ENCODE assay signal across 28 cellular contexts in genomic region chr6:78538002-78538401, GRCh38.
A peak's percentile ranks its signal among the peaks of the same experiment; 100 is the strongest.
DNase-seq lines count a peak whose midpoint lies in the region; ATAC-seq and TF ChIP-seq lines count a peak whose summit lies in the region.
"Had no signal": no experiment of that assay in that cellular context is flagged by ENCODE, and none has a peak within 500 bp of the region (broad histone marks: within the 10 kb centered on the region; RNA-seq: fewer than 3 reads in every experiment).

No MANE protein-coding gene starts in this region.

- TF ChIP-seq CTCF in brain microvascular endothelial cell (IDR thresholded peaks at IDR 0.05; ENCODE audit: low read depth, low read length, missing control alignments) = no peak
- TF ChIP-seq CTCF in foreskin keratinocyte (conservative IDR thresholded peaks at IDR 0.05) = no peak

- in situ Hi-C loops in brain microvascular endothelial cell (cut with HindIII; ENCODE audit: low pct_ligation_motif_present, low sequenced_read_pairs) = no loop called here

- H3K4me3 ChIP-seq in brain microvascular endothelial cell (ENCODE audit: low read depth, low read length) = no peak overlapping the region
- H3K4me3 ChIP-seq: body of pancreas, gastrocnemius medialis, hepatocyte, upper lobe of right lung had no signal

- peaks cover 12% of the 10 kb centered on the region for H3K4me1 ChIP-seq in foreskin keratinocyte
- H3K4me1 ChIP-seq: BE2C, body of pancreas, gastrocnemius medialis, upper lobe of right lung had no signal

- ATAC-seq in foreskin keratinocyte = peak; percentile 99
- ATAC-seq in GM18907 (IDR thresholded peaks at IDR 0.05; ENCODE audit: unreplicated experiment) = no peak
- ATAC-seq in HG03095 (IDR thresholded peaks at IDR 0.05; ENCODE audit: unreplicated experiment) = no peak
- ATAC-seq: activated T-cell treated with anti-CD3 and anti-CD28 coated beads, Interleukin-2, amount 50 U/mL, for 4 hours; body of pancreas; gastrocnemius medialis; HepG2; left lobe of liver; sciatic nerve; stimulated activated effector memory CD8-positive, alpha-beta T cell treated with anti-CD3 and anti-CD28 coated beads, Interleukin-12 subunit alpha, Interleukin-12 subunit beta, amount 100 ng/mL, for 72 hours; upper lobe of right lung had no signal

- H3K27ac ChIP-seq in brain microvascular endothelial cell (peak overlapping the region; percentile 4), foreskin keratinocyte (peak overlapping the region; percentile 25)
- H3K27ac ChIP-seq: body of pancreas, gastrocnemius medialis, hepatocyte, upper lobe of right lung had no signal

- H3K36me3 ChIP-seq in brain microvascular endothelial cell (replicated peaks) = no peaks in the 10 kb centered on the region
- H3K36me3 ChIP-seq: BE2C, gastrocnemius medialis, upper lobe of right lung had no signal

- H3K27me3 ChIP-seq in brain microvascular endothelial cell (replicated peaks) (no peaks in the 10 kb centered on the region), foreskin keratinocyte (no peaks in the 10 kb centered on the region)
- H3K27me3 ChIP-seq: BE2C, body of pancreas, gastrocnemius medialis, hepatocyte, upper lobe of right lung had no signal

- DNase-seq in EL (peak; percentile 52), LHCN-M2 (ENCODE audit: low read depth) (peak; percentile 27), brain microvascular endothelial cell (peak; percentile 66), foreskin keratinocyte (peak; percentile 37 to 72), NCI-H2171 (lab: John Stamatoyannopoulos, UW) (no peak), NCI-H2196 (lab: John Stamatoyannopoulos, UW; ENCODE audit: unreplicated experiment) (no peak)
- DNase-seq: ACHN; activated CD4-positive, alpha-beta T cell treated with anti-CD3 and anti-CD28 coated beads for 48 hours; activated naive CD4-positive, alpha-beta T cell; activated T-cell treated with anti-CD3 and anti-CD28 coated beads, Interleukin-2, amount 50 U/mL, for 4 hours; BE2C; body of pancreas; CD8-positive, alpha-beta memory T cell; gastrocnemius medialis; mesenchymal stem cell; NCI-H1092; NCI-H1694 treated with DMSO at 0.1 percent for 48 hours; NCI-H2171 treated with DMSO at 0.1 percent for 48 hours; NCI-H524 treated with DMSO at 0.1 percent for 48 hours; stimulated activated CD4-positive, alpha-beta T cell treated with anti-CD3 and anti-CD28 coated beads, Interleukin-4, amount 100 ng/mL, for 24 hours; upper lobe of right lung had no signal

Comparison
In these comparisons a context has a peak if more than half of its experiments do, and no peak if none do; other contexts are left out.
1. DNase-seq: peak in EL (single experiment), LHCN-M2 (single experiment), brain microvascular endothelial cell (single experiment) and foreskin keratinocyte (2 of 2); none in NCI-H2171 (single experiment) and NCI-H2196 (single experiment).